Comparison of ENCODE assay signal across 16 cellular contexts in genomic region chr3:110494728-110495127, GRCh38.
DNase-seq lines count a peak whose midpoint lies in the region; ATAC-seq, FAIRE-seq and TF ChIP-seq lines count a peak whose summit lies in the region.
"Had no signal": no experiment of that assay in that cellular context is flagged by ENCODE, and none has a peak within 500 bp of the region (broad histone marks: within the 10 kb centered on the region; RNA-seq: fewer than 3 reads in every experiment).

No MANE protein-coding gene starts in this region.

- H2AFZ ChIP-seq in OCI-LY3 (ENCODE audit: low read depth, low read length) (no peak overlapping the region), H1 (ENCODE audit: low read length) (no peak overlapping the region; the same call in 1 of the 2 replicates)

- no peak overlapping the region for H3K18ac ChIP-seq in H1 (ENCODE audit: extremely low read depth, low read length)

- H3K36me3 ChIP-seq in OCI-LY3 (replicated peaks; ENCODE audit: low read depth, low read length): no peaks in the 10 kb centered on the region
- no peaks in the 10 kb centered on the region for H3K36me3 ChIP-seq in H1 (ENCODE audit: control insufficient read depth in 2 of 4, insufficient read depth in 4 of 4, low read length in 3 of 4)
- H3K36me3 ChIP-seq: BLaER1 treated with 17β-estradiol and CSF1 and Interleukin-3, amounts not matched to agents 10 nM and 100 nM had no signal

- no peak overlapping the region for H3K9ac ChIP-seq in OCI-LY3 (ENCODE audit: low read length)
- H3K9ac ChIP-seq in H1 (replicated peaks in 1 of 4; ENCODE audit: extremely low read depth in 1 of 4, low read depth in 3 of 4, low read length in 3 of 4): no peak overlapping the region
- H3K9ac ChIP-seq: BLaER1 treated with 17β-estradiol and CSF1 and Interleukin-3, amounts not matched to agents 10 nM and 100 nM had no signal

- H3K4ac ChIP-seq in H1 (replicated peaks; ENCODE audit: insufficient read length, low read depth, low read length): no peak overlapping the region

- H3K4me2 ChIP-seq in OCI-LY3 (ENCODE audit: low read length) (peak overlapping the region; percentile 36), H1 (ENCODE audit: insufficient read depth in 1 of 2, low read depth in 2 of 2, low read length in 2 of 2) (no peak overlapping the region)

- H2BK12ac ChIP-seq in H1 (ENCODE audit: low read depth, low read length): peak overlapping the region; percentile 39; the same call in 1 of the 2 replicates

- ATAC-seq in GM18867 (IDR thresholded peaks at IDR 0.05; ENCODE audit: unreplicated experiment) (peak; percentile 66), GM21381 (IDR thresholded peaks at IDR 0.05; ENCODE audit: unreplicated experiment) (no peak), left lobe of liver (no peak)

- H2BK20ac ChIP-seq in H1 (ENCODE audit: low read length): no peak overlapping the region

- no peak overlapping the region for H2AK5ac ChIP-seq in H1 (ENCODE audit: low read depth, low read length)

- no peaks in the 10 kb centered on the region for H3K79me2 ChIP-seq in OCI-LY3 (ENCODE audit: low read length)
- H3K79me2 ChIP-seq in H1 (ENCODE audit: control insufficient read depth in 1 of 2, insufficient read depth in 2 of 2, low read length in 2 of 2): no peaks in the 10 kb centered on the region

- peak; percentile 1 for DNase-seq in GM12865 (ENCODE audit: low read depth)
- DNase-seq in H1 (ENCODE audit: low read depth in 1 of 2, low spot score in 2 of 2): no peak
- DNase-seq in NK-92 treated with Interleukin-12 subunit alpha and Interleukin-12 subunit beta, amount 100 ng/mL, for 24 hours (lab: John Stamatoyannopoulos, UW): no peak
- DNase-seq in NCI-H2081 treated with DMSO at 0.1 percent for 48 hours (lab: John Stamatoyannopoulos, UW): no peak
- DNase-seq in left lobe of liver (ENCODE audit: low spot score): no peak
- DNase-seq: ACHN; CD4-positive, CD25-positive, alpha-beta regulatory T cell; HCEC 1CT; HFFc6; IMR-90; KG1 had no signal

- H4K8ac ChIP-seq in H1 (ENCODE audit: extremely low read depth, insufficient read depth, low read length): no peak overlapping the region

- no peaks in the 10 kb centered on the region for H3K79me1 ChIP-seq in H1 (ENCODE audit: low read depth, low read length)

- no peak overlapping the region for H3K56ac ChIP-seq in H1 (replicated peaks; ENCODE audit: insufficient read length, low read depth, low read length)

- H3K27ac ChIP-seq in OCI-LY3 (ENCODE audit: low read length): no peak overlapping the region
- no peak overlapping the region for H3K27ac ChIP-seq in H1 (ENCODE audit: low read depth, low read length)
- H3K27ac ChIP-seq: BLaER1 treated with 17β-estradiol and CSF1 and Interleukin-3, amounts not matched to agents 10 nM and 100 nM had no signal

- WGBS in H1 (ENCODE audit: extremely low coverage in 1 of 2, insufficient coverage in 1 of 2, insufficient read length in 1 of 2, insufficient replicate concordance in 2 of 2, low coverage in 1 of 2, low lambda C conversion rate in 2 of 2, missing lambda C conversion rate in 1 of 2), 2 experiments: 94% methylated on average over 7 of the region's 8 CpGs; no CpG with 5 or more reads in 1 of the 2 experiments

- TF ChIP-seq POLR2A in H1 (IDR thresholded peaks at IDR 0.05; ENCODE audit: control extremely low read depth in 1 of 2, low read depth in 2 of 2, low read length in 2 of 2): no peak

- no peak overlapping the region for H4K91ac ChIP-seq in H1 (replicated peaks; ENCODE audit: insufficient read length, low read length)

- H4K5ac ChIP-seq in H1 (ENCODE audit: insufficient read length, low read depth, low read length): no peak overlapping the region

- no peak for TF ChIP-seq EP300 in H1 (IDR thresholded peaks at IDR 0.05; ENCODE audit: borderline replicate concordance in 1 of 2, low read depth in 2 of 2, low read length in 2 of 2)

- CTCF ChIA-PET in H1 (lab: Charles Lee; ENCODE audit: partially characterized antibody): interaction anchor here (0.7 to 1.3 kb wide), 2 partner anchors 107 to 1046 kb away, joined by 3 read pairs; no protein-coding TSS in a partner anchor

- H3K27me3 ChIP-seq in OCI-LY3 (ENCODE audit: low read depth, low read length) (no peaks in the 10 kb centered on the region), H1 (replicated peaks in 1 of 4; ENCODE audit: control insufficient read depth in 3 of 4, extremely low read depth in 1 of 4, insufficient read depth in 3 of 4, low read length in 3 of 4) (no peaks in the 10 kb centered on the region)
- H3K27me3 ChIP-seq: BLaER1 treated with 17β-estradiol and CSF1 and Interleukin-3, amounts not matched to agents 10 nM and 100 nM had no signal

- FAIRE-seq in H1 (lab: Jason Lieb, UNC): no peak
- FAIRE-seq: GM12892 had no signal

- H3K4me1 ChIP-seq in OCI-LY3 (ENCODE audit: low read length) (peaks cover 25% of the 10 kb centered on the region), H1 (replicated peaks in 1 of 4; ENCODE audit: control insufficient read depth in 3 of 4, insufficient read depth in 4 of 4, low read length in 3 of 4) (no peaks in the 10 kb centered on the region; a peak in 1 of 7 replicates)

- H3K4me3 ChIP-seq in GM12865 (ENCODE audit: low read depth, low read length): no peak overlapping the region
- no peak overlapping the region for H3K4me3 ChIP-seq in OCI-LY3 (ENCODE audit: low read length)
- H3K4me3 ChIP-seq in H1 (ENCODE audit: extremely low read depth in 1 of 4, insufficient read depth in 2 of 4, low read depth in 3 of 4, low read length in 4 of 4): no peak overlapping the region
- H3K4me3 ChIP-seq: BLaER1 treated with 17β-estradiol and CSF1 and Interleukin-3, amounts not matched to agents 10 nM and 100 nM had no signal

- no peak for TF ChIP-seq RAD21 in H1 (IDR thresholded peaks at IDR 0.05 in 1 of 2, conservative IDR thresholded peaks at IDR 0.05 in 1 of 2; ENCODE audit: low read depth in 2 of 2, low read length in 2 of 2)

- H2BK15ac ChIP-seq in H1 (ENCODE audit: low read length): no peak overlapping the region

- H3K14ac ChIP-seq in H1 (ENCODE audit: insufficient read length): no peak overlapping the region

- no peak overlapping the region for H2BK5ac ChIP-seq in H1 (ENCODE audit: low read depth, low read length)

- TF ChIP-seq CTCF in GM12865 (IDR thresholded peaks at IDR 0.05; ENCODE audit: insufficient read depth, low read depth, low read length, missing control alignments) (no peak), OCI-LY3 (IDR thresholded peaks at IDR 0.05; ENCODE audit: low read depth, low read length) (no peak), H1 (IDR thresholded peaks at IDR 0.05; ENCODE audit: control extremely low read depth in 1 of 3, insufficient read depth in 1 of 3, low read depth in 1 of 3, low read length in 3 of 3) (no peak)

- no peaks in the 10 kb centered on the region for H3K23me2 ChIP-seq in H1 (ENCODE audit: low read depth, low read length)

- H3K9me3 ChIP-seq in OCI-LY3 (ENCODE audit: insufficient read depth, low read length): no peaks in the 10 kb centered on the region
- no peaks in the 10 kb centered on the region for H3K9me3 ChIP-seq in H1 (ENCODE audit: insufficient read depth in 2 of 2, low read depth in 1 of 2, low read length in 1 of 2)
- H3K9me3 ChIP-seq: BLaER1 treated with 17β-estradiol and CSF1 and Interleukin-3, amounts not matched to agents 10 nM and 100 nM had no signal

- H4K20me1 ChIP-seq in OCI-LY3 (ENCODE audit: insufficient read depth, low read length) (no peaks in the 10 kb centered on the region), H1 (replicated peaks in 1 of 2; ENCODE audit: control insufficient read depth in 1 of 2, insufficient read depth in 2 of 2, low read length in 2 of 2) (no peaks in the 10 kb centered on the region)
- H4K20me1 ChIP-seq: BLaER1 treated with 17β-estradiol and CSF1 and Interleukin-3, amounts not matched to agents 10 nM and 100 nM had no signal

- no peak overlapping the region for H2BK120ac ChIP-seq in H1 (replicated peaks; ENCODE audit: low read depth, low read length)

- POLR2A ChIA-PET in H1 (lab: Charles Lee; ENCODE audit: partially characterized antibody): no interaction called here

- no peak overlapping the region for H3K23ac ChIP-seq in H1 (ENCODE audit: insufficient read length)

TF ChIP-seq in H1, 55 proteins besides CTCF, POLR2A, EP300 and RAD21 (continues in another document):
- TF ChIP-seq POLR2AphosphoS5 (IDR thresholded peaks at IDR 0.05; ENCODE audit: low read depth, low read length) (no peak), SP4 (IDR thresholded peaks at IDR 0.05; ENCODE audit: low read length) (no peak), SIN3A (conservative IDR thresholded peaks at IDR 0.05 in 1 of 2, IDR thresholded peaks at IDR 0.05 in 1 of 2; ENCODE audit: low read depth in 1 of 2, low read length in 2 of 2) (no peak), CEBPB (IDR thresholded peaks at IDR 0.05; ENCODE audit: low read depth, low read length) (no peak), ATF2 (IDR thresholded peaks at IDR 0.05; ENCODE audit: low read length) (no peak), GABPA (IDR thresholded peaks at IDR 0.05; ENCODE audit: borderline replicate concordance, insufficient read depth, low read length) (no peak), ATF3 (IDR thresholded peaks at IDR 0.05; ENCODE audit: insufficient read depth, low read depth, low read length) (no peak), TEAD4 (IDR thresholded peaks at IDR 0.05; ENCODE audit: low read depth, low read length) (no peak), HDAC6 (IDR thresholded peaks at IDR 0.05; ENCODE audit: low read depth, low read length) (no peak), CTBP2 (IDR thresholded peaks at IDR 0.05; ENCODE audit: borderline replicate concordance, insufficient read depth, insufficient read length, low read length) (no peak)
